33 cellular contexts compared by ENCODE assay signal in the genomic region with DNA sequence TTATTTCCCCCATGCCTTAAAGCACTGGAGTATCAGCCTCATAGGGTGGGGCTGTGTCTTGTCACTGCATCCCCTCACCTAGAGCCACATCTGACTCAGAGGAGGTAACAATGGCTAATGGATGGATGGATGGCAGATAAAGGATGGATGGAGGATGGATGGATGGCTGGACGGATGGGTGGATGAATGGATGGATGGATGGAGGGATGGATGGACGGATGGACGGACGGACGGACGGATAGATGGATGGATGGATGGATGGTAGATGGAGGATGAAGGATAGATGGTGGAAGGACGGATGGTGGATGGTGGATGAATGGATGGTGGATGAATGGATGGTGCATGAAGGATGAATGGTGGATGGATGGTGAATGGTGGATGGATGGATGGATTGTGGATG.
"Had no signal": no experiment of that assay in that cellular context is flagged by ENCODE, and none has a peak within 500 bp of the region (broad histone marks: within the 10 kb centered on the region; RNA-seq: fewer than 3 reads in every experiment).

No MANE protein-coding gene starts in this region.

- H3K4me1 ChIP-seq: adrenal gland, body of pancreas, breast epithelium had no signal

- H3K36me3 ChIP-seq: adrenal gland, brain microvascular endothelial cell, breast epithelium had no signal

- ATAC-seq: activated CD8-positive, alpha-beta T cell treated with anti-CD3 and anti-CD28 coated beads for 36 hours; activated naive CD4-positive, alpha-beta T cell treated with anti-CD3 and anti-CD28 coated beads, Interleukin-2, amount 50 U/mL, for 72 hours; activated T-cell treated with anti-CD3 and anti-CD28 coated beads, Interleukin-2, amount 50 U/mL, for 4 hours; activated T-cell treated with anti-CD3 and anti-CD28 coated beads, Interleukin-2, amount 50 U/mL, for 72 hours; activated T-helper 17 cell treated with anti-CD3 and anti-CD28 coated beads, Interleukin-2, amount 50 U/mL, for 72 hours; body of pancreas had no signal

- H3K9me3 ChIP-seq: adrenal gland, body of pancreas, breast epithelium had no signal

- DNase-seq: activated B cell treated with CpG ODN at 0.5 μM for 24 hours; activated CD4-positive, alpha-beta memory T cell treated with anti-CD3 and anti-CD28 coated beads for 36 hours; activated CD4-positive, alpha-beta T cell treated with anti-CD3 and anti-CD28 coated beads for 4 hours; activated CD4-positive, alpha-beta T cell treated with anti-CD3 and anti-CD28 coated beads, Interleukin-2, amount 10 ng/mL, durations not matched to agents 24 days and 14 days; activated CD4-positive, alpha-beta T cell treated with anti-CD3 and anti-CD28 coated beads, Interleukin-2, amount 50 U/mL, for 1 hour; activated CD4-positive, alpha-beta T cell treated with anti-CD3 and anti-CD28 coated beads, Interleukin-2, amount 50 U/mL, for 4 hours; activated CD4-positive, CD25-positive, alpha-beta regulatory T cell treated with anti-CD3 and anti-CD28 coated beads, Interleukin-2, amount 50 U/mL, for 72 hours; activated CD8-positive, alpha-beta memory T cell treated with anti-CD3 and anti-CD28 coated beads, Interleukin-2, amount 50 U/mL, for 4 hours; activated CD8-positive, alpha-beta T cell treated with anti-CD3 and anti-CD28 coated beads for 36 hours; activated effector memory CD4-positive, alpha-beta T cell treated with anti-CD3 and anti-CD28 coated beads, Interleukin-2, amount 50 U/mL, for 16 hours; activated gamma-delta T cell treated with Interleukin-2 at 50 U/mL for 16 hours; activated naive CD4-positive, alpha-beta T cell; activated naive CD4-positive, alpha-beta T cell treated with anti-CD3 and anti-CD28 coated beads for 36 hours; activated naive CD4-positive, alpha-beta T cell treated with anti-CD3 and anti-CD28 coated beads, Interleukin-2, amount 50 U/mL, for 16 hours; activated naive CD8-positive, alpha-beta T cell treated with anti-CD3 and anti-CD28 coated beads for 36 hours; activated T-cell treated with anti-CD3 and anti-CD28 coated beads for 4 hours; activated T-cell treated with anti-CD3 and anti-CD28 coated beads, Interleukin-2, amount 50 U/mL, for 1 hour; activated T-cell treated with anti-CD3 and anti-CD28 coated beads, Interleukin-2, amount 50 U/mL, for 4 hours; activated T-cell treated with anti-CD3 and anti-CD28 coated beads, Interleukin-2, amount 50 U/mL, for 72 hours; adrenal gland; amniotic stem cell; aorta; body of pancreas; brain microvascular endothelial cell; central memory CD4-positive, alpha-beta T cell; T-helper 2 cell; T-helper 9 cell had no signal

- H3K4me3 ChIP-seq: adrenal gland, body of pancreas, breast epithelium had no signal

- H3K27me3 ChIP-seq: adrenal gland, body of pancreas, brain microvascular endothelial cell had no signal

- H3K27ac ChIP-seq: adrenal gland, body of pancreas, brain microvascular endothelial cell, breast epithelium, VCaP had no signal

- FAIRE-seq: astrocyte, TTC549 had no signal
